Comparison of ENCODE assay signal across 20 cellular contexts in the genomic region with DNA sequence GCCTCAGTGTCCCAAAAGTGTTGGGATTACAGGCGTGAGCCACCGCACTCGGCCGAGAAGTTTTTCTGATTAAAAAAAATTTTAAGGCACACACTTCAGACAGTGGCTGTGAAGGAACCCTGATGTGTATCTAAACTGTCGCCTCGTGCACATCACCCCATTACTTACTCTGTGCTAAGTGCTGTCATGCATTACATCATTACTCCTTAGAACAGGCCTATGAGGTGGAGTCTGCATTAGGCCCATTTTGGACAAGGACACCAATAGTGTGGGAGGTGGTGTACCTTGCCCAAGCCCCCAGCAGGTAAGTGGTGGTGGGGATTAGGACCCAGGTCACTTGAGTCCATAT. TPM values are rescaled to one million over a fixed set of nuclear protein-coding genes. Genes with fewer than 3 reads are reported as not detected.
DNase-seq lines count a peak whose midpoint lies in the region; ATAC-seq, FAIRE-seq and TF ChIP-seq lines count a peak whose summit lies in the region.
"Had no signal": no experiment of that assay in that cellular context is flagged by ENCODE, and none has a peak within 500 bp of the region (broad histone marks: within the 10 kb centered on the region; RNA-seq: fewer than 3 reads in every experiment).

No MANE protein-coding gene starts in this region.

- H3K4me3 ChIP-seq in A549 = no peak overlapping the region
- H3K4me3 ChIP-seq in CD8-positive, alpha-beta T cell (ENCODE audit: low read depth, low read length) = no peak overlapping the region
- no peak overlapping the region for H3K4me3 ChIP-seq in mucosa of stomach (ENCODE audit: low read length)
- no peak overlapping the region for H3K4me3 ChIP-seq in spleen
- H3K4me3 ChIP-seq: body of pancreas, SJCRH30 had no signal

- DNase-seq in A549 (ENCODE audit: low read depth in 1 of 2, low spot score in 1 of 2) (no peak), medulla oblongata (ENCODE audit: extremely low spot score) (no peak), NCI-H187 (lab: John Stamatoyannopoulos, UW) (no peak), spleen (no peak)
- DNase-seq in CD8-positive, alpha-beta T cell = no peak
- DNase-seq: body of pancreas; foreskin melanocyte; midbrain; NCI-H1092 treated with DMSO at 0.1 percent for 48 hours; NCI-H526 treated with DMSO at 0.1 percent for 48 hours; SJCRH30; stimulated activated naive CD8-positive, alpha-beta T cell treated with anti-CD3 and anti-CD28 coated beads, Interleukin-15, amount 100 ng/mL, for 72 hours had no signal

- TF ChIP-seq POLR2A in A549 (IDR thresholded peaks at IDR 0.05; ENCODE audit: low read length) (no peak), spleen (IDR thresholded peaks at IDR 0.05) (no peak)

- no peaks in the 10 kb centered on the region for H3K36me3 ChIP-seq in CD8-positive, alpha-beta T cell (ENCODE audit: insufficient read depth, low read length)
- H3K36me3 ChIP-seq in mucosa of stomach (ENCODE audit: control insufficient read depth, insufficient read depth, low read length) = no peaks in the 10 kb centered on the region
- no peaks in the 10 kb centered on the region for H3K36me3 ChIP-seq in spleen
- H3K36me3 ChIP-seq: SJCRH30 had no signal

- no peak for TF ChIP-seq RAD21 in A549 (conservative IDR thresholded peaks at IDR 0.05 in 1 of 2, IDR thresholded peaks at IDR 0.05 in 1 of 2)

- H3K27ac Mint-ChIP-seq in CD8-positive, alpha-beta T cell = peak overlapping the region; percentile 96
- no peak overlapping the region for H3K27ac Mint-ChIP-seq in activated T-helper 17 cell treated with anti-CD3 and anti-CD28 coated beads, Interleukin-2, amount 50 U/mL, for 72 hours
- H3K27ac Mint-ChIP-seq: activated naive CD4-positive, alpha-beta T cell treated with anti-CD3 and anti-CD28 coated beads, Interleukin-2, amount 50 U/mL, for 24 hours; stimulated activated naive CD8-positive, alpha-beta T cell treated with anti-CD3 and anti-CD28 coated beads, Interleukin-15, amount 100 ng/mL, for 72 hours had no signal

- CTCF ChIA-PET in A549 (lab: Yijun Ruan, JAX) = no interaction called here
- CTCF ChIA-PET in CD8-positive, alpha-beta T cell (lab: Charles Lee) = interaction anchor here (0.6 kb wide), 1 partner anchor 157 kb away, joined by 3 read pairs; a partner anchor contains a TSS

- H3K36me3 Mint-ChIP-seq in CD8-positive, alpha-beta T cell = peaks cover 6% of the 10 kb centered on the region
- H3K36me3 Mint-ChIP-seq in activated T-helper 17 cell treated with anti-CD3 and anti-CD28 coated beads, Interleukin-2, amount 50 U/mL, for 72 hours (ENCODE audit: low read depth) = no peaks in the 10 kb centered on the region
- H3K36me3 Mint-ChIP-seq: activated naive CD4-positive, alpha-beta T cell treated with anti-CD3 and anti-CD28 coated beads, Interleukin-2, amount 50 U/mL, for 24 hours had no signal

- H3K27ac ChIP-seq in A549 = peak overlapping the region in 1 of 2 experiments; percentile 23; a peak in 2 of 6 replicates
- H3K27ac ChIP-seq in CD8-positive, alpha-beta T cell (ENCODE audit: low read depth, low read length) = no peak overlapping the region
- peak overlapping the region in 2 of 8 donors; percentile 14 to 16 for H3K27ac ChIP-seq in spleen
- H3K27ac ChIP-seq: body of pancreas, SJCRH30 had no signal

- H3K4me3 Mint-ChIP-seq in CD8-positive, alpha-beta T cell = peak overlapping the region; percentile 15
- peak overlapping the region; percentile 87 for H3K4me3 Mint-ChIP-seq in activated T-helper 17 cell treated with anti-CD3 and anti-CD28 coated beads, Interleukin-2, amount 50 U/mL, for 72 hours

- TF ChIP-seq CTCF in A549 (IDR thresholded peaks at IDR 0.05) (no peak), spleen (IDR thresholded peaks at IDR 0.05 in 8 of 11, conservative IDR thresholded peaks at IDR 0.05 in 3 of 11) (no peak)
- TF ChIP-seq CTCF in CD8-positive, alpha-beta T cell (IDR thresholded peaks at IDR 0.05) = no peak

- peak overlapping the region; percentile 34; the same call in 2 of the 3 replicates for H3K4me2 ChIP-seq in A549

- POLR2A ChIA-PET in A549 (lab: Yijun Ruan, JAX) = no interaction called here
- POLR2A ChIA-PET in CD8-positive, alpha-beta T cell (lab: Charles Lee) = interaction anchor here (4.4 kb wide), 1 partner anchor 11 kb away, joined by 52 read pairs; no protein-coding TSS in a partner anchor

- H3K4me1 Mint-ChIP-seq in CD8-positive, alpha-beta T cell (ENCODE audit: low read depth) = peaks cover 59% of the 10 kb centered on the region
- H3K4me1 Mint-ChIP-seq in activated T-helper 17 cell treated with anti-CD3 and anti-CD28 coated beads, Interleukin-2, amount 50 U/mL, for 72 hours = peaks cover 12% of the 10 kb centered on the region

- no peak for FAIRE-seq in A549 (lab: Jason Lieb, UNC)
- FAIRE-seq: D721Med had no signal

- H3K9me3 ChIP-seq in A549 (no peaks in the 10 kb centered on the region), mucosa of stomach (ENCODE audit: control insufficient read depth, low read length) (no peaks in the 10 kb centered on the region), spleen (no peaks in the 10 kb centered on the region)
- H3K9me3 ChIP-seq in CD8-positive, alpha-beta T cell (ENCODE audit: low read length) = no peaks in the 10 kb centered on the region
- H3K9me3 ChIP-seq: body of pancreas, SJCRH30 had no signal

- peaks cover 48% of the 10 kb centered on the region for H3K4me1 ChIP-seq in A549
- H3K4me1 ChIP-seq in CD8-positive, alpha-beta T cell (ENCODE audit: insufficient read depth, low read length) = peaks cover 60% of the 10 kb centered on the region
- peaks cover 70% of the 10 kb centered on the region for H3K4me1 ChIP-seq in mucosa of stomach (ENCODE audit: control insufficient read depth, insufficient read depth, low read length)
- peaks cover 25 to 92% (median 43%) of the 10 kb centered on the region in 6 donors for H3K4me1 ChIP-seq in spleen

- H3K27me3 Mint-ChIP-seq in CD8-positive, alpha-beta T cell (ENCODE audit: low read depth) = no peaks in the 10 kb centered on the region
- no peaks in the 10 kb centered on the region for H3K27me3 Mint-ChIP-seq in activated T-helper 17 cell treated with anti-CD3 and anti-CD28 coated beads, Interleukin-2, amount 50 U/mL, for 72 hours
- H3K27me3 Mint-ChIP-seq: activated naive CD4-positive, alpha-beta T cell treated with anti-CD3 and anti-CD28 coated beads, Interleukin-2, amount 50 U/mL, for 24 hours; stimulated activated naive CD8-positive, alpha-beta T cell treated with anti-CD3 and anti-CD28 coated beads, Interleukin-15, amount 100 ng/mL, for 72 hours had no signal

- ATAC-seq in A549 (no peak), SK-N-SH treated with all-trans-retinoic acid at 6 μM for 48 hours (no peak)
- no peak for ATAC-seq in CD8-positive, alpha-beta T cell
- ATAC-seq in activated T-helper 17 cell treated with anti-CD3 and anti-CD28 coated beads, Interleukin-2, amount 50 U/mL, for 72 hours (replicated peaks) = no peak
- ATAC-seq: activated CD4-positive, CD25-positive, alpha-beta regulatory T cell treated with anti-CD3 and anti-CD28 coated beads, Interleukin-2, amount 50 U/mL, for 24 hours; body of pancreas; sciatic nerve; stimulated activated naive CD8-positive, alpha-beta T cell treated with anti-CD3 and anti-CD28 coated beads, Interleukin-15, amount 100 ng/mL, for 72 hours had no signal

- peak overlapping the region; percentile 96 for H3K9ac ChIP-seq in mucosa of stomach (ENCODE audit: low read length)

- intact Hi-C loops in CD8-positive, alpha-beta T cell (cut with DNase I, micrococcal nuclease) = no loop called here
- intact Hi-C loops in spleen (cut with DNase I; ENCODE audit: low total_unique reads) = no loop called here

- H3K9me3 Mint-ChIP-seq in CD8-positive, alpha-beta T cell = no peaks in the 10 kb centered on the region
- no peaks in the 10 kb centered on the region for H3K9me3 Mint-ChIP-seq in activated T-helper 17 cell treated with anti-CD3 and anti-CD28 coated beads, Interleukin-2, amount 50 U/mL, for 72 hours
- H3K9me3 Mint-ChIP-seq: activated naive CD4-positive, alpha-beta T cell treated with anti-CD3 and anti-CD28 coated beads, Interleukin-2, amount 50 U/mL, for 24 hours; stimulated activated naive CD8-positive, alpha-beta T cell treated with anti-CD3 and anti-CD28 coated beads, Interleukin-15, amount 100 ng/mL, for 72 hours had no signal

- no peaks in the 10 kb centered on the region for H3K27me3 ChIP-seq in CD8-positive, alpha-beta T cell (ENCODE audit: insufficient read depth, low read length)
- H3K27me3 ChIP-seq in mucosa of stomach (ENCODE audit: control insufficient read depth, insufficient read depth, low read length) (no peaks in the 10 kb centered on the region), spleen (replicated peaks in 1 of 7) (no peaks in the 10 kb centered on the region)
- H3K27me3 ChIP-seq: body of pancreas, SJCRH30 had no signal

- TF ChIP-seq EP300 in A549 (IDR thresholded peaks at IDR 0.05) = no peak

- 95% methylated on average over 6 of the region's 6 CpGs for WGBS in A549 (ENCODE audit: missing lambda C conversion rate)
- 93 to 98% (median 96%) methylated on average over 6 of the region's 6 CpGs for WGBS in spleen, 5 donors

TF ChIP-seq in A549, 52 proteins besides CTCF, POLR2A, EP300 and RAD21 (continues in another document):
- TF ChIP-seq FOXS1 (CRISPR knock-in tag; IDR thresholded peaks at IDR 0.05) (no peak), PHF8 (IDR thresholded peaks at IDR 0.05; ENCODE audit: borderline replicate concordance, low read depth) (no peak)

TF ChIP-seq in SK-N-SH treated with all-trans-retinoic acid at 6 μM for 48 hours, 23 proteins besides CTCF, POLR2A, EP300 and RAD21 (continues in another document):
- no peak for TF ChIP-seq TCF4 (CRISPR knock-in tag; IDR thresholded peaks at IDR 0.05; ENCODE audit: borderline replicate concordance)

RNA-seq across cellular contexts. Expression of a gene that starts 3.8 kb away (rescaled TPM):
- polyA plus RNA-seq in A549 (2011; rRNA removed) = 0.08 and 0.09 TPM in 2 replicates
- 0.01 TPM in 1 of 2 replicates, not detected in the other for polyA plus RNA-seq in A549 (2012; cell fraction: cytosol; rRNA removed)
- 0.10 and 0.38 TPM in 2 replicates for polyA plus RNA-seq in A549 (2012; cell fraction: nucleus; rRNA removed)
- polyA plus RNA-seq in A549 (2017; fragmentation: RNase III; extraction: RNeasy Plus Mini Kit Qiagen cat#74134 plus additional on column Dnase treatment) = not detected in 3 replicates
- 0.10 and 0.12 TPM in 2 replicates for polyA minus RNA-seq in A549 (2011; rRNA and poly(A)+ RNA removed)
- total RNA-seq in CD8-positive, alpha-beta T cell = 1 to 10 TPM; 1.2 to 2.2 TPM
- total RNA-seq in activated T-helper 17 cell treated with anti-CD3 and anti-CD28 coated beads, Interleukin-2, amount 50 U/mL, for 72 hours = under 1 TPM; 0.50 to 0.69 TPM
- 1 to 10 TPM in 1 of 7 donors, under 1 TPM in 4, not detected in 2; 0.17 to 1.4 (median 0.54) TPM for total RNA-seq in spleen
- under 1 TPM; 0.02 to 0.26 (median 0.10) TPM for polyA plus RNA-seq in spleen
- total RNA-seq: SJCRH30, ureter had no signal

RNA-seq across cellular contexts. Expression of a gene that starts 8.2 kb away (rescaled TPM):
- polyA plus RNA-seq in A549 (2011; rRNA removed) (9.2 and 9.9 TPM in 2 replicates), A549 (2017; fragmentation: RNase III; extraction: RNeasy Plus Mini Kit Qiagen cat#74134 plus additional on column Dnase treatment) (30.4 to 35.8 TPM (median 32.7 TPM) in 3 replicates), spleen (10 to 100 TPM; 28.0 to 82.1 (median 44.4) TPM)
- 26.5 and 39.3 TPM in 2 replicates for polyA plus RNA-seq in A549 (2012; cell fraction: cytosol; rRNA removed)
- 125 and 153 TPM in 2 replicates for polyA plus RNA-seq in A549 (2012; cell fraction: nucleus; rRNA removed)
- 6.4 and 10.0 TPM in 2 replicates for polyA minus RNA-seq in A549 (2011; rRNA and poly(A)+ RNA removed)
- 100 to 1,000 TPM; 199 to 216 TPM for total RNA-seq in CD8-positive, alpha-beta T cell
- total RNA-seq in activated T-helper 17 cell treated with anti-CD3 and anti-CD28 coated beads, Interleukin-2, amount 50 U/mL, for 72 hours = 10 to 100 TPM; 85.3 to 88.1 TPM
- 100 to 1,000 TPM in 6 of 7 donors, 10 to 100 TPM in 1; 75.1 to 143 (median 121) TPM for total RNA-seq in spleen
